In the genomic region with DNA sequence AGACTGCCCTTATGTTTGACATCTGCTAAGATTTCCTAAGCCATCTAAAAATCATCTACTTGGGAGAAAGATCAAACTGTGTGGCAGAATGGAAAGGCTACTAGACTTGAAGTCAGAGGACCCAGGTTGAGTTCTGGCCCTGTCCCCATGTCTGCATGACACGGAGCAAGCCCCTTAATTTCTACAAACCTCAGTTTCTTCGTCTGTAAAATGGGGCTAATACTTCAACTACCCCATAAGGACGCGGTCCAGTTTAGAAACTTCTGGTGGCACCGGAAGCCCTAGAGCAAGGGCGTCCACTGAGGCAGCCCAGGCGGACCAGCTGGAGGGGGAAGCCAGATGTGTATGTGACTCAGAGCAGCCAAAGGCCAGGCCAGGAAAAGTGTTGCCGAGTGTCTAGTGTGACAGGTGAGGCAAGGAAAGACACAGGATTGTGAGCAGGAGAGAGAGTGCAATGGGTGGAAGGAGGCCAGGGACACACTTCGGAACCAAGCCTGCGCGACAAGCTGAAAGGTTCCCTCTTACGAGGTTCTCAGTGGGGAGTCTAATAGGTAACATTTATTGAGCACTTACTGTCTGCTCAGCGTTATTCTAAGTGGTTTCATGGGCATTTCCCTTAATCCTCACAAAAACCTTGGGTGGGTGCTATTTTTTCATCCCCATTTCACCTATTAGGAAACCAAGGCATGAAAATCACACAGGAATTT, we compare ENCODE assay signal across 16 cellular contexts. TPM values are rescaled to one million over a fixed set of nuclear protein-coding genes. Genes with fewer than 3 reads are reported as not detected.
DNase-seq lines count a peak whose midpoint lies in the region; ATAC-seq and TF ChIP-seq lines count a peak whose summit lies in the region.
"Had no signal": no experiment of that assay in that cellular context is flagged by ENCODE, and none has a peak within 500 bp of the region (broad histone marks: within the 10 kb centered on the region; RNA-seq: fewer than 3 reads in every experiment).

No MANE protein-coding gene starts in this region.

- H2BK120ac ChIP-seq in mesenchymal stem cell (ENCODE audit: low read depth, low read length): no peak overlapping the region

- peak overlapping the region; percentile 81 for H2AK5ac ChIP-seq in mesenchymal stem cell (ENCODE audit: low read length, severe bottlenecking)

- intact Hi-C loops in left ventricle myocardium superior (cut with micrococcal nuclease) (no loop called here), thyroid gland (cut with DNase I) (no loop called here)

- no peaks in the 10 kb centered on the region for H3K27me3 Mint-ChIP-seq in T-helper 17 cell

- H4K8ac ChIP-seq in mesenchymal stem cell (ENCODE audit: low read length): no peak overlapping the region

- WGBS in mesenchymal stem cell: 98% methylated on average over 12 of the region's 13 CpGs
- WGBS in thyroid gland, 2 donors: 81 to 86% methylated on average over 13 of the region's 13 CpGs

- H2AFZ ChIP-seq in mesenchymal stem cell (ENCODE audit: low read depth, low read length): no peak overlapping the region

- no peak overlapping the region for H2BK5ac ChIP-seq in mesenchymal stem cell (ENCODE audit: low read depth, low read length, poor library complexity, severe bottlenecking)

- H3K14ac ChIP-seq in mesenchymal stem cell (ENCODE audit: low read length in 2 of 2): no peak overlapping the region

- peak overlapping the region in 1 of 2 experiments; percentile 65 for H2BK12ac ChIP-seq in mesenchymal stem cell (ENCODE audit: low read length in 2 of 2)

- no peak overlapping the region for H3K4me2 ChIP-seq in mesenchymal stem cell (ENCODE audit: low read length, poor library complexity, severe bottlenecking)

- no peak for TF ChIP-seq CTCF in cardiac muscle cell (IDR thresholded peaks at IDR 0.05; ENCODE audit: low read depth, low read length)
- TF ChIP-seq CTCF in thyroid gland (IDR thresholded peaks at IDR 0.05): no peak

- H3K36me3 Mint-ChIP-seq in T-helper 17 cell (ENCODE audit: low read depth): no peaks in the 10 kb centered on the region

- H3K36me3 ChIP-seq in cardiac muscle cell (peaks cover 6% of the 10 kb centered on the region), mesenchymal stem cell (ENCODE audit: control insufficient read depth in 1 of 2, insufficient read depth in 2 of 2, low read depth in 1 of 2, low read length in 2 of 2) (peaks cover 24 to 34% of the 10 kb centered on the region in 2 experiments), thyroid gland (peaks cover 0 to 2% of the 10 kb centered on the region in 2 donors)

- DNase-seq in cardiac muscle cell (ENCODE audit: low read depth in 1 of 2, low spot score in 1 of 2) (no peak), left ventricle myocardium superior (no peak), T-helper 17 cell (no peak), mesenchymal stem cell (no peak), thyroid gland (peak; percentile 68 to 73)
- no peak for DNase-seq in activated CD4-positive, alpha-beta T cell treated with anti-CD3 and anti-CD28 coated beads, Interleukin-2, amount 50 U/mL, for 1 hour
- DNase-seq: CD8-positive, alpha-beta memory T cell; NCI-H1105; NCI-H1694; NCI-H2081 treated with DMSO at 0.1 percent for 48 hours; NCI-H446 treated with DMSO at 0.1 percent for 48 hours; NK-92 treated with Interleukin-12 subunit alpha and Interleukin-12 subunit beta, amount 100 ng/mL, for 24 hours had no signal

- H3K4me3 ChIP-seq in cardiac muscle cell (no peak overlapping the region), mesenchymal stem cell (ENCODE audit: insufficient read depth in 1 of 2, low read depth in 1 of 2, low read length in 2 of 2) (no peak overlapping the region), thyroid gland (replicated peaks in 1 of 3) (no peak overlapping the region)

- H3K4me1 Mint-ChIP-seq in T-helper 17 cell: peaks cover 14% of the 10 kb centered on the region

- no peak for TF ChIP-seq POLR2A in thyroid gland (IDR thresholded peaks at IDR 0.05)

- H3K27me3 ChIP-seq in cardiac muscle cell (no peaks in the 10 kb centered on the region), mesenchymal stem cell (ENCODE audit: control insufficient read depth in 1 of 2, insufficient read depth in 1 of 2, low read length in 2 of 2) (no peaks in the 10 kb centered on the region), thyroid gland (no peaks in the 10 kb centered on the region)

- no peak overlapping the region for H3K4ac ChIP-seq in mesenchymal stem cell (ENCODE audit: low read depth in 1 of 2, low read length in 2 of 2)

- H3K27ac ChIP-seq in cardiac muscle cell: peak overlapping the region; percentile 7
- H3K27ac ChIP-seq in mesenchymal stem cell (ENCODE audit: low read length, poor library complexity, severe bottlenecking): no peak overlapping the region
- H3K27ac ChIP-seq in thyroid gland: peak overlapping the region in 1 of 3 donors; percentile 73
- H3K27ac ChIP-seq: 22Rv1, HL-60 had no signal

- peak overlapping the region; percentile 7 for H3K4me3 Mint-ChIP-seq in T-helper 17 cell

- ATAC-seq in left ventricle myocardium superior (no peak), T-helper 17 cell (no peak), GM19328 (IDR thresholded peaks at IDR 0.05; ENCODE audit: unreplicated experiment) (no peak), HG03108 (IDR thresholded peaks at IDR 0.05; ENCODE audit: unreplicated experiment) (no peak)

- no peak overlapping the region for H3K9ac ChIP-seq in mesenchymal stem cell (ENCODE audit: low read length)

- no peak overlapping the region for H2BK15ac ChIP-seq in mesenchymal stem cell (ENCODE audit: low read depth, poor library complexity, severe bottlenecking)

- H3K9me3 ChIP-seq in cardiac muscle cell (ENCODE audit: low read depth): no peaks in the 10 kb centered on the region
- no peaks in the 10 kb centered on the region for H3K9me3 ChIP-seq in T-helper 17 cell (ENCODE audit: control insufficient read depth, low read length, poor library complexity, severe bottlenecking)
- H3K9me3 ChIP-seq in mesenchymal stem cell (ENCODE audit: control insufficient read depth, low read length): no peaks in the 10 kb centered on the region
- H3K9me3 ChIP-seq in thyroid gland: no peaks in the 10 kb centered on the region

- no peaks in the 10 kb centered on the region for H3K79me1 ChIP-seq in mesenchymal stem cell (replicated peaks; ENCODE audit: low read length, poor library complexity, severe bottlenecking)

- H3K23ac ChIP-seq in mesenchymal stem cell (ENCODE audit: low read length in 2 of 2): no peak overlapping the region

- H3K4me1 ChIP-seq in cardiac muscle cell (ENCODE audit: low read depth) (peaks cover 5% of the 10 kb centered on the region), mesenchymal stem cell (ENCODE audit: control insufficient read depth, insufficient read depth, low read depth, low read length) (peaks cover 18% of the 10 kb centered on the region), thyroid gland (peaks cover 17% of the 10 kb centered on the region in 2 donors)

- peak overlapping the region; percentile 32 for H3K27ac Mint-ChIP-seq in T-helper 17 cell

- no peak overlapping the region for H3K18ac ChIP-seq in mesenchymal stem cell (ENCODE audit: low read depth in 1 of 2, low read length in 2 of 2)

- no peak overlapping the region for H4K91ac ChIP-seq in mesenchymal stem cell (ENCODE audit: low read length)

RNA-seq across cellular contexts. Expression of a gene that starts 17.8 kb away (rescaled TPM):
- 3.1 and 6.5 TPM in 2 replicates for total RNA-seq in cardiac muscle cell
- 0.77 and 1.8 TPM in 2 replicates for polyA plus RNA-seq in cardiac muscle cell
- 0.59 TPM for total RNA-seq in left ventricle myocardium superior
- total RNA-seq in T-helper 17 cell: under 1 TPM; 0.31 to 0.52 TPM
- 0.26 TPM for polyA plus RNA-seq in mesenchymal stem cell (2013, experiment 1 of 2)
- polyA plus RNA-seq in mesenchymal stem cell (2013, experiment 2 of 2): 0.25 TPM
- total RNA-seq in thyroid gland: 10 to 100 TPM in 1 of 4 donors, 1 to 10 TPM in 3; 4.0 to 10.9 (median 5.6) TPM
- polyA plus RNA-seq: CD8-positive, alpha-beta memory T cell had no signal

Comparison
In these comparisons a context has a peak if more than half of its experiments do, and no peak if none do; other contexts are left out.
1. DNase-seq: peak in thyroid gland (2 of 2); none in cardiac muscle cell (0 of 2), left ventricle myocardium superior (single experiment), T-helper 17 cell (0 of 3), mesenchymal stem cell (single experiment) and activated CD4-positive, alpha-beta T cell treated with anti-CD3 and anti-CD28 coated beads, Interleukin-2, amount 50 U/mL, for 1 hour (single experiment).